In genomic region chr11:69055598-69056516, GRCh38 we compare ENCODE assay signal across 8 cellular contexts. TPM values are rescaled to one million over a fixed set of nuclear protein-coding genes. Genes with fewer than 3 reads are reported as not detected.
A peak's percentile ranks its signal among the peaks of the same experiment; 100 is the strongest.
DNase-seq lines count a peak whose midpoint lies in the region; ATAC-seq and TF ChIP-seq lines count a peak whose summit lies in the region.

No MANE protein-coding gene starts in this region.

- DNase-seq in CD14-positive monocyte (ENCODE audit: low spot score) (peak; percentile 85), posterior vena cava (ENCODE audit: low spot score) (peak; percentile 81), NCI-H2081 (lab: John Stamatoyannopoulos, UW) (no peak), DMS53 (lab: John Stamatoyannopoulos, UW) (no peak)
- DNase-seq in activated CD8-positive, alpha-beta T cell treated with anti-CD3 and anti-CD28 coated beads, Interleukin-2, amount 10 ng/mL, durations not matched to agents 7 days and 5 days, result peak; percentile 28

- H3K4me1 Mint-ChIP-seq in CD14-positive monocyte, result peaks cover 42% of the 10 kb centered on the region
- H3K4me1 Mint-ChIP-seq in activated CD8-positive, alpha-beta T cell treated with anti-CD3 and anti-CD28 coated beads, Interleukin-2, amount 10 ng/mL, durations not matched to agents 7 days and 5 days (ENCODE audit: low read depth), result peaks cover 27% of the 10 kb centered on the region

- H3K4me3 Mint-ChIP-seq in CD14-positive monocyte, result no peak overlapping the region
- no peak overlapping the region for H3K4me3 Mint-ChIP-seq in activated CD8-positive, alpha-beta T cell treated with anti-CD3 and anti-CD28 coated beads, Interleukin-2, amount 10 ng/mL, durations not matched to agents 7 days and 5 days

- no peak for TF ChIP-seq CTCF in CD14-positive monocyte (IDR thresholded peaks at IDR 0.05)

- peak overlapping the region; percentile 66 to 93 (median 79) for H3K27ac Mint-ChIP-seq in CD14-positive monocyte
- peak overlapping the region; percentile 27 for H3K27ac Mint-ChIP-seq in activated CD8-positive, alpha-beta T cell treated with anti-CD3 and anti-CD28 coated beads, Interleukin-2, amount 10 ng/mL, durations not matched to agents 7 days and 5 days

- ATAC-seq in GM19324 (IDR thresholded peaks at IDR 0.05; ENCODE audit: low FRiP score, unreplicated experiment) (peak; percentile 72), HG03139 (IDR thresholded peaks at IDR 0.05; ENCODE audit: unreplicated experiment) (peak; percentile 61), SK-N-SH treated with all-trans-retinoic acid at 6 μM for 48 hours (no peak)
- ATAC-seq in activated CD8-positive, alpha-beta T cell treated with anti-CD3 and anti-CD28 coated beads, Interleukin-2, amount 10 ng/mL, durations not matched to agents 7 days and 5 days, result peak; percentile 36

- POLR2A ChIA-PET in activated CD8-positive, alpha-beta T cell treated with anti-CD3 and anti-CD28 coated beads, Interleukin-2, amount 10 ng/mL, durations not matched to agents 7 days and 5 days (lab: Charles Lee), result interaction anchor here (0.6 kb wide), 2 partner anchors 16 to 18 kb away, joined by 3 read pairs; no protein-coding TSS in a partner anchor

- intact Hi-C loops in CD14-positive monocyte (cut with micrococcal nuclease) (no loop called here), posterior vena cava (cut with DNase I) (no loop called here)

- CTCF ChIA-PET in activated CD8-positive, alpha-beta T cell treated with anti-CD3 and anti-CD28 coated beads, Interleukin-2, amount 10 ng/mL, durations not matched to agents 7 days and 5 days (lab: Charles Lee), result no interaction called here

- peaks cover 63 to 81% of the 10 kb centered on the region in 2 donors for H3K36me3 Mint-ChIP-seq in CD14-positive monocyte
- peaks cover 4% of the 10 kb centered on the region for H3K36me3 Mint-ChIP-seq in activated CD8-positive, alpha-beta T cell treated with anti-CD3 and anti-CD28 coated beads, Interleukin-2, amount 10 ng/mL, durations not matched to agents 7 days and 5 days (ENCODE audit: low read depth)

- peaks cover 0 to 2% (median 0%) of the 10 kb centered on the region in 7 donors for H3K9me3 Mint-ChIP-seq in CD14-positive monocyte
- no peaks in the 10 kb centered on the region for H3K9me3 Mint-ChIP-seq in activated CD8-positive, alpha-beta T cell treated with anti-CD3 and anti-CD28 coated beads, Interleukin-2, amount 10 ng/mL, durations not matched to agents 7 days and 5 days (ENCODE audit: insufficient read depth)

- H3K27me3 Mint-ChIP-seq in CD14-positive monocyte (ENCODE audit: low read depth in 3 of 3), result peaks cover 0 to 2% (median 0%) of the 10 kb centered on the region in 3 donors
- H3K27me3 Mint-ChIP-seq in activated CD8-positive, alpha-beta T cell treated with anti-CD3 and anti-CD28 coated beads, Interleukin-2, amount 10 ng/mL, durations not matched to agents 7 days and 5 days (ENCODE audit: low read depth), result no peaks in the 10 kb centered on the region

TF ChIP-seq in SK-N-SH treated with all-trans-retinoic acid at 6 μM for 48 hours, 23 proteins besides CTCF, POLR2A, EP300 and RAD21:
- TF ChIP-seq ZNF8 (CRISPR knock-in tag; IDR thresholded peaks at IDR 0.05) (no peak), OSR1 (CRISPR knock-in tag; IDR thresholded peaks at IDR 0.05) (no peak), TOX (CRISPR knock-in tag; IDR thresholded peaks at IDR 0.05; ENCODE audit: borderline replicate concordance) (no peak), PPARA (CRISPR knock-in tag; IDR thresholded peaks at IDR 0.05; ENCODE audit: borderline replicate concordance) (no peak), ZFP30 (CRISPR knock-in tag; IDR thresholded peaks at IDR 0.05) (no peak), ZC3H10 (CRISPR knock-in tag; IDR thresholded peaks at IDR 0.05) (no peak), PATZ1 (CRISPR knock-in tag; IDR thresholded peaks at IDR 0.05; ENCODE audit: borderline replicate concordance) (no peak), ARNTL (CRISPR knock-in tag; IDR thresholded peaks at IDR 0.05; ENCODE audit: borderline replicate concordance, low read depth) (no peak), GLIS3 (CRISPR knock-in tag; IDR thresholded peaks at IDR 0.05) (no peak), ISL1 (CRISPR knock-in tag; IDR thresholded peaks at IDR 0.05) (no peak), BACH2 (CRISPR knock-in tag; IDR thresholded peaks at IDR 0.05; ENCODE audit: borderline replicate concordance) (no peak), CSDC2 (CRISPR knock-in tag; IDR thresholded peaks at IDR 0.05) (no peak), ZFP3 (CRISPR knock-in tag; IDR thresholded peaks at IDR 0.05) (no peak), POU6F1 (CRISPR knock-in tag; IDR thresholded peaks at IDR 0.05; ENCODE audit: borderline replicate concordance, low read depth) (no peak), CSRNP3 (CRISPR knock-in tag; IDR thresholded peaks at IDR 0.05) (no peak), TCF4 (CRISPR knock-in tag; IDR thresholded peaks at IDR 0.05; ENCODE audit: borderline replicate concordance) (no peak), RARB (CRISPR knock-in tag; IDR thresholded peaks at IDR 0.05) (no peak), SNAI2 (CRISPR knock-in tag; IDR thresholded peaks at IDR 0.05) (no peak)

RNA-seq across cellular contexts. Expression of gene TPCN2, which starts 7.1 kb away (rescaled TPM):
- polyA plus RNA-seq in CD14-positive monocyte, result 10 to 100 TPM; 29.3 to 31.5 TPM
- 10 to 100 TPM; 19.1 to 21.2 TPM for total RNA-seq in activated CD8-positive, alpha-beta T cell treated with anti-CD3 and anti-CD28 coated beads, Interleukin-2, amount 10 ng/mL, durations not matched to agents 7 days and 5 days
- 10 to 100 TPM; 24.8 to 25.4 TPM for total RNA-seq in posterior vena cava

RNA-seq across cellular contexts. Expression of gene MRGPRF, which starts 42.8 kb away (rescaled TPM):
- polyA plus RNA-seq in CD14-positive monocyte, result under 1 TPM in 1 of 2 donors, not detected in 1; 0.22 TPM
- total RNA-seq in activated CD8-positive, alpha-beta T cell treated with anti-CD3 and anti-CD28 coated beads, Interleukin-2, amount 10 ng/mL, durations not matched to agents 7 days and 5 days, result not detected
- 100 to 1,000 TPM; 117 to 138 TPM for total RNA-seq in posterior vena cava

Comparison
In these comparisons a context has a peak if more than half of its experiments do, and no peak if none do; other contexts are left out.
1. DNase-seq: peak in CD14-positive monocyte (single experiment), activated CD8-positive, alpha-beta T cell treated with anti-CD3 and anti-CD28 coated beads, Interleukin-2, amount 10 ng/mL, durations not matched to agents 7 days and 5 days (single experiment) and posterior vena cava (single experiment); none in NCI-H2081 (0 of 2) and DMS53 (single experiment).
2. RNA of gene MRGPRF, which starts 42.8 kb away (total RNA-seq): 117 to 138 TPM in posterior vena cava; not detected in activated CD8-positive, alpha-beta T cell treated with anti-CD3 and anti-CD28 coated beads, Interleukin-2, amount 10 ng/mL, durations not matched to agents 7 days and 5 days; every median in the first group is over 100 times any median in the second.